18 cellular contexts compared by ENCODE assay signal in genomic region chr9:110952018-110952864, GRCh38.
A peak's percentile ranks its signal among the peaks of the same experiment; 100 is the strongest.
DNase-seq lines count a peak whose midpoint lies in the region; ATAC-seq and TF ChIP-seq lines count a peak whose summit lies in the region.
"Had no signal": no experiment of that assay in that cellular context is flagged by ENCODE, and none has a peak within 500 bp of the region (broad histone marks: within the 10 kb centered on the region; RNA-seq: fewer than 3 reads in every experiment).

No MANE protein-coding gene starts in this region.

- H3K4me1 Mint-ChIP-seq in immature natural killer cell (peaks cover 3 to 31% of the 10 kb centered on the region in 2 donors), progenitor cell of endocrine pancreas (ENCODE audit: low read depth) (peaks cover 1% of the 10 kb centered on the region)
- no peaks in the 10 kb centered on the region for H3K4me1 Mint-ChIP-seq in activated T-helper 1 cell treated with anti-CD3 and anti-CD28 coated beads, Interleukin-12 subunit alpha, Interleukin-12 subunit beta, Interleukin-2, Interleukin-4 antibody, amounts not matched to agents 30 ng/mL and 10 ng/mL and 1 ng/mL, durations not matched to agents 14 hours and 24 hours and 36 hours (ENCODE audit: low read depth)

- no peaks in the 10 kb centered on the region for H3K9me2 ChIP-seq in GM23248 (ENCODE audit: insufficient read depth)
- no peaks in the 10 kb centered on the region for H3K9me2 ChIP-seq in PC-3 (replicated peaks; ENCODE audit: low read length)

- H3K36me3 ChIP-seq in GM23248 (ENCODE audit: low read depth) (peaks cover 7% of the 10 kb centered on the region), PC-3 (ENCODE audit: low read depth, low read length) (peaks cover 53% of the 10 kb centered on the region)
- H3K36me3 ChIP-seq: lower lobe of right lung, suprapubic skin had no signal

- DNase-seq in GM23248 = peak; percentile 21
- DNase-seq in PC-3 = peak; percentile 20
- DNase-seq in immature natural killer cell = peak in 2 of 3 donors; percentile 13 to 14
- no peak for DNase-seq in substantia nigra (lab: John Stamatoyannopoulos, UW)
- DNase-seq in progenitor cell of endocrine pancreas (ENCODE audit: low spot score, unreplicated experiment) = no peak
- DNase-seq in T-helper 1 cell = no peak
- DNase-seq in activated T-helper 1 cell treated with anti-CD3 and anti-CD28 coated beads, Interleukin-12 subunit alpha, Interleukin-12 subunit beta, Interleukin-2, Interleukin-4 antibody, amounts not matched to agents 30 ng/mL and 10 ng/mL and 1 ng/mL, durations not matched to agents 14 hours and 24 hours and 36 hours (ENCODE audit: low spot score) = no peak
- DNase-seq: activated CD4-positive, alpha-beta T cell treated with anti-CD3 and anti-CD28 coated beads for 1 hour; activated gamma-delta T cell treated with Interleukin-2 at 50 U/mL for 16 hours; DMS53; KBM-7; lower lobe of right lung; NCI-H1417 treated with DMSO at 0.1 percent for 48 hours; T-helper 2 cell had no signal

- H3F3A ChIP-seq in GM23248 (ENCODE audit: insufficient read depth) (peaks cover 39% of the 10 kb centered on the region), PC-3 (ENCODE audit: low read length, unreplicated experiment) (peaks cover 9% of the 10 kb centered on the region)

- WGBS in GM23248 (ENCODE audit: low coverage in 1 of 2, low lambda C conversion rate in 2 of 2, missing lambda C conversion rate in 2 of 2), 2 experiments = 57 to 61% methylated on average over 8 of the region's 8 CpGs

- H3K4me1 ChIP-seq in GM23248 (ENCODE audit: insufficient read depth) (peaks cover 42% of the 10 kb centered on the region), PC-3 (ENCODE audit: insufficient read depth, low read length) (peaks cover 52% of the 10 kb centered on the region)
- H3K4me1 ChIP-seq: suprapubic skin had no signal

- in situ Hi-C loops in GM23248 (cut with MboI) = no loop called here

- H3K9ac ChIP-seq in GM23248 (peak overlapping the region; percentile 44; the same call in 1 of the 2 replicates), PC-3 (ENCODE audit: low read length) (no peak overlapping the region)

- H4K20me1 ChIP-seq in GM23248 (ENCODE audit: insufficient read depth) (no peaks in the 10 kb centered on the region), PC-3 (ENCODE audit: low read length) (no peaks in the 10 kb centered on the region)

- H2AFZ ChIP-seq in GM23248 (no peak overlapping the region), PC-3 (ENCODE audit: low read length) (no peak overlapping the region)

- H3K4me3 Mint-ChIP-seq in immature natural killer cell (no peak overlapping the region), progenitor cell of endocrine pancreas (ENCODE audit: low read depth) (no peak overlapping the region)
- no peak overlapping the region for H3K4me3 Mint-ChIP-seq in activated T-helper 1 cell treated with anti-CD3 and anti-CD28 coated beads, Interleukin-12 subunit alpha, Interleukin-12 subunit beta, Interleukin-2, Interleukin-4 antibody, amounts not matched to agents 30 ng/mL and 10 ng/mL and 1 ng/mL, durations not matched to agents 14 hours and 24 hours and 36 hours
- H3K4me3 Mint-ChIP-seq: natural killer cell treated with Interleukin-12 subunit alpha and Interleukin-12 subunit beta and Interleukin-15 and Interleukin-18, amount 100 ng/mL, for 72 hours had no signal

- H3K9me3 Mint-ChIP-seq in immature natural killer cell = peaks cover 4 to 40% (median 19%) of the 10 kb centered on the region in 6 donors
- peaks cover 20% of the 10 kb centered on the region for H3K9me3 Mint-ChIP-seq in progenitor cell of endocrine pancreas (ENCODE audit: low read depth)
- H3K9me3 Mint-ChIP-seq in activated T-helper 1 cell treated with anti-CD3 and anti-CD28 coated beads, Interleukin-12 subunit alpha, Interleukin-12 subunit beta, Interleukin-2, Interleukin-4 antibody, amounts not matched to agents 30 ng/mL and 10 ng/mL and 1 ng/mL, durations not matched to agents 14 hours and 24 hours and 36 hours = peaks cover 12% of the 10 kb centered on the region

- no peak for TF ChIP-seq CTCF in PC-3 (conservative IDR thresholded peaks at IDR 0.05; ENCODE audit: low read depth, low read length)
- no peak for TF ChIP-seq CTCF in progenitor cell of endocrine pancreas (IDR thresholded peaks at IDR 0.05; ENCODE audit: unreplicated experiment)

- peak overlapping the region; percentile 66; the same call in 1 of the 2 replicates for H3K27ac ChIP-seq in GM23248
- peak overlapping the region; percentile 65 for H3K27ac ChIP-seq in PC-3 (ENCODE audit: low read length)
- peak overlapping the region; percentile 77 for H3K27ac ChIP-seq in substantia nigra (ENCODE audit: low read depth, low read length, poor library complexity, severe bottlenecking)
- H3K27ac ChIP-seq: HL-60, lower lobe of right lung, suprapubic skin had no signal

- H3K27me3 ChIP-seq in GM23248 (replicated peaks; ENCODE audit: insufficient read depth) (no peaks in the 10 kb centered on the region), PC-3 (ENCODE audit: low read length) (no peaks in the 10 kb centered on the region)
- H3K27me3 ChIP-seq: suprapubic skin had no signal

- H3K4me3 ChIP-seq in GM23248 (peak overlapping the region; percentile 52), PC-3 (ENCODE audit: low read length) (no peak overlapping the region)
- H3K4me3 ChIP-seq: lower lobe of right lung, suprapubic skin had no signal

- H3K9me3 ChIP-seq in GM23248 (ENCODE audit: low read depth) (no peaks in the 10 kb centered on the region), PC-3 (ENCODE audit: low read length) (no peaks in the 10 kb centered on the region)
- H3K9me3 ChIP-seq: suprapubic skin had no signal

- POLR2A ChIA-PET in PC-3 (lab: Charles Lee; ENCODE audit: unreplicated experiment) = no interaction called here

- H3K27ac Mint-ChIP-seq in immature natural killer cell (peak overlapping the region in 2 of 6 donors; percentile 41 to 70), progenitor cell of endocrine pancreas (no peak overlapping the region)
- no peak overlapping the region for H3K27ac Mint-ChIP-seq in activated T-helper 1 cell treated with anti-CD3 and anti-CD28 coated beads, Interleukin-12 subunit alpha, Interleukin-12 subunit beta, Interleukin-2, Interleukin-4 antibody, amounts not matched to agents 30 ng/mL and 10 ng/mL and 1 ng/mL, durations not matched to agents 14 hours and 24 hours and 36 hours
- H3K27ac Mint-ChIP-seq: natural killer cell treated with Interleukin-12 subunit alpha and Interleukin-12 subunit beta and Interleukin-15 and Interleukin-18, amount 100 ng/mL, for 72 hours had no signal

- ATAC-seq in PC-3 (peak; percentile 44), GM18519 (IDR thresholded peaks at IDR 0.05; ENCODE audit: low FRiP score, unreplicated experiment) (no peak)

- intact Hi-C loops in PC-3 (cut with micrococcal nuclease) = no loop called here
- intact Hi-C loops in activated T-helper 1 cell treated with anti-CD3 and anti-CD28 coated beads, Interleukin-12 subunit alpha, Interleukin-12 subunit beta, Interleukin-2, Interleukin-4 antibody, amounts not matched to agents 30 ng/mL and 10 ng/mL and 1 ng/mL, durations not matched to agents 14 hours and 24 hours and 36 hours (cut with micrococcal nuclease) = no loop called here

- H3K79me2 ChIP-seq in GM23248 (ENCODE audit: insufficient read depth) (peaks cover 94% of the 10 kb centered on the region), PC-3 (ENCODE audit: low read length) (peaks cover 95% of the 10 kb centered on the region)

- peak overlapping the region; percentile 57 for H3K4me2 ChIP-seq in GM23248 (ENCODE audit: unreplicated experiment)
- peak overlapping the region; percentile 14 for H3K4me2 ChIP-seq in PC-3 (ENCODE audit: low read length)

- CTCF ChIA-PET in PC-3 (lab: Charles Lee) = no interaction called here

- H3K27me3 Mint-ChIP-seq in immature natural killer cell (ENCODE audit: low read depth in 3 of 3) = peaks cover 0 to 3% (median 0%) of the 10 kb centered on the region in 3 donors
- no peaks in the 10 kb centered on the region for H3K27me3 Mint-ChIP-seq in progenitor cell of endocrine pancreas
- no peaks in the 10 kb centered on the region for H3K27me3 Mint-ChIP-seq in activated T-helper 1 cell treated with anti-CD3 and anti-CD28 coated beads, Interleukin-12 subunit alpha, Interleukin-12 subunit beta, Interleukin-2, Interleukin-4 antibody, amounts not matched to agents 30 ng/mL and 10 ng/mL and 1 ng/mL, durations not matched to agents 14 hours and 24 hours and 36 hours (ENCODE audit: insufficient read depth)
- H3K27me3 Mint-ChIP-seq: natural killer cell treated with Interleukin-12 subunit alpha and Interleukin-12 subunit beta and Interleukin-15 and Interleukin-18, amount 100 ng/mL, for 72 hours had no signal

- peaks cover 0 to 8% (median 0%) of the 10 kb centered on the region in 3 donors for H3K36me3 Mint-ChIP-seq in immature natural killer cell
- H3K36me3 Mint-ChIP-seq in progenitor cell of endocrine pancreas (ENCODE audit: insufficient read depth) = peaks cover 17% of the 10 kb centered on the region
- no peaks in the 10 kb centered on the region for H3K36me3 Mint-ChIP-seq in activated T-helper 1 cell treated with anti-CD3 and anti-CD28 coated beads, Interleukin-12 subunit alpha, Interleukin-12 subunit beta, Interleukin-2, Interleukin-4 antibody, amounts not matched to agents 30 ng/mL and 10 ng/mL and 1 ng/mL, durations not matched to agents 14 hours and 24 hours and 36 hours (ENCODE audit: low read depth)
- H3K36me3 Mint-ChIP-seq: natural killer cell treated with Interleukin-12 subunit alpha and Interleukin-12 subunit beta and Interleukin-15 and Interleukin-18, amount 100 ng/mL, for 72 hours had no signal

- BruUV-seq in PC-3 (replicated peaks; lab: Mats Ljungman, UMichigan) = no TSS peak

Comparison
In these comparisons a context has a peak if more than half of its experiments do, and no peak if none do; other contexts are left out.
1. DNase-seq: peak in GM23248 (single experiment), PC-3 (single experiment) and immature natural killer cell (2 of 3); none in substantia nigra (0 of 49), progenitor cell of endocrine pancreas (single experiment), T-helper 1 cell (0 of 5) and activated T-helper 1 cell treated with anti-CD3 and anti-CD28 coated beads, Interleukin-12 subunit alpha, Interleukin-12 subunit beta, Interleukin-2, Interleukin-4 antibody, amounts not matched to agents 30 ng/mL and 10 ng/mL and 1 ng/mL, durations not matched to agents 14 hours and 24 hours and 36 hours (single experiment).
2. Peak in every context shown above with its lines, with median percentiles within 50 percentile points of each other: H3K27ac ChIP-seq.